Comparison of ENCODE assay signal across 13 cellular contexts in genomic region chr17:41307647-41308046, GRCh38. TPM values are rescaled to one million over a fixed set of nuclear protein-coding genes. Genes with fewer than 3 reads are reported as not detected.
DNase-seq lines count a peak whose midpoint lies in the region; ATAC-seq and TF ChIP-seq lines count a peak whose summit lies in the region.
"Had no signal": no experiment of that assay in that cellular context is flagged by ENCODE, and none has a peak within 500 bp of the region (broad histone marks: within the 10 kb centered on the region; RNA-seq: fewer than 3 reads in every experiment).

No MANE protein-coding gene starts in this region.

- TF ChIP-seq CTCF in prostate gland (IDR thresholded peaks at IDR 0.05): no peak

- no peak overlapping the region for H3K27ac ChIP-seq in prostate gland
- H3K27ac ChIP-seq: esophagus muscularis mucosa had no signal

- no peak for TF ChIP-seq POLR2A in prostate gland (IDR thresholded peaks at IDR 0.05)

- no peaks in the 10 kb centered on the region for H3K9me3 ChIP-seq in prostate gland
- H3K9me3 ChIP-seq: esophagus muscularis mucosa, stomach had no signal

- H3K4me3 ChIP-seq in prostate gland: no peak overlapping the region
- H3K4me3 ChIP-seq: esophagus muscularis mucosa had no signal

- no peaks in the 10 kb centered on the region for H3K36me3 ChIP-seq in prostate gland
- H3K36me3 ChIP-seq: esophagus muscularis mucosa, stomach had no signal

- no peak for DNase-seq in activated T-cell treated with anti-CD3 and anti-CD28 coated beads, Interleukin-2, amount 50 U/mL, for 72 hours
- DNase-seq in activated T-cell treated with anti-CD3 and anti-CD28 coated beads, Interleukin-2, amount 50 U/mL, for 48 hours: no peak
- DNase-seq in T-cell (no peak), immature natural killer cell (peak in 1 of 3 donors; percentile 39), cortex of kidney (lab: John Stamatoyannopoulos, UW) (no peak), GM03348 (ENCODE audit: low spot score) (no peak), prostate gland (ENCODE audit: low spot score) (no peak)
- no peak for DNase-seq in stimulated activated naive B cell treated with anti-CD40 and anti-IgM and Interleukin-4, amounts not matched to agents 10 μg/mL and 1 μg/mL and 100 μg/mL, for 72 hours
- DNase-seq: stomach had no signal

- no peaks in the 10 kb centered on the region for H3K27me3 ChIP-seq in prostate gland (replicated peaks; ENCODE audit: insufficient read depth)

- intact Hi-C loops in prostate gland (cut with DNase I): no loop called here

- WGBS in prostate gland: 73% methylated on average over 9 of the region's 9 CpGs

- H3K4me1 ChIP-seq in prostate gland (replicated peaks): no peaks in the 10 kb centered on the region

- POLR2A ChIA-PET in T-cell (lab: Charles Lee): interaction anchor here (0.5 to 1.6 kb wide), 5 partner anchors 31 to 381 kb away, joined by 3 to 6 read pairs (median 5); no protein-coding TSS in a partner anchor

- peak overlapping the region; percentile 54 for H3K27ac Mint-ChIP-seq in activated T-cell treated with anti-CD3 and anti-CD28 coated beads, Interleukin-2, amount 50 U/mL, for 72 hours
- peak overlapping the region; percentile 98 for H3K27ac Mint-ChIP-seq in T-cell
- peak overlapping the region; percentile 89 to 99 (median 96) for H3K27ac Mint-ChIP-seq in immature natural killer cell
- peak overlapping the region; percentile 89 for H3K27ac Mint-ChIP-seq in stimulated activated naive B cell treated with anti-CD40 and anti-IgM and Interleukin-4, amounts not matched to agents 10 μg/mL and 1 μg/mL and 100 μg/mL, for 72 hours

- no peaks in the 10 kb centered on the region for H3K9me3 Mint-ChIP-seq in activated T-cell treated with anti-CD3 and anti-CD28 coated beads, Interleukin-2, amount 50 U/mL, for 72 hours
- peaks cover 0 to 6% (median 0%) of the 10 kb centered on the region in 3 donors for H3K9me3 Mint-ChIP-seq in T-cell
- no peaks in the 10 kb centered on the region for H3K9me3 Mint-ChIP-seq in immature natural killer cell
- no peaks in the 10 kb centered on the region for H3K9me3 Mint-ChIP-seq in stimulated activated naive B cell treated with anti-CD40 and anti-IgM and Interleukin-4, amounts not matched to agents 10 μg/mL and 1 μg/mL and 100 μg/mL, for 72 hours

- peak overlapping the region; percentile 76 to 80 for H3K4me3 Mint-ChIP-seq in activated T-cell treated with anti-CD3 and anti-CD28 coated beads, Interleukin-2, amount 50 U/mL, for 72 hours
- peak overlapping the region; percentile 8 to 77 (median 71) for H3K4me3 Mint-ChIP-seq in T-cell
- peak overlapping the region; percentile 68 to 91 (median 72) for H3K4me3 Mint-ChIP-seq in immature natural killer cell
- H3K4me3 Mint-ChIP-seq in stimulated activated naive B cell treated with anti-CD40 and anti-IgM and Interleukin-4, amounts not matched to agents 10 μg/mL and 1 μg/mL and 100 μg/mL, for 72 hours: peak overlapping the region in 1 of 2 donors; percentile 73

- no peak for ATAC-seq in activated T-cell treated with anti-CD3 and anti-CD28 coated beads, Interleukin-2, amount 50 U/mL, for 72 hours (replicated peaks in 1 of 2)
- ATAC-seq in T-cell (replicated peaks in 1 of 4): no peak
- ATAC-seq in stimulated activated naive B cell treated with anti-CD40 and anti-IgM and Interleukin-4, amounts not matched to agents 10 μg/mL and 1 μg/mL and 100 μg/mL, for 72 hours (replicated peaks): no peak
- ATAC-seq: left lobe of liver had no signal

- peaks cover 42% of the 10 kb centered on the region for H3K4me1 Mint-ChIP-seq in activated T-cell treated with anti-CD3 and anti-CD28 coated beads, Interleukin-2, amount 50 U/mL, for 72 hours (ENCODE audit: low read depth)
- H3K4me1 Mint-ChIP-seq in T-cell (peaks cover 61 to 71% (median 64%) of the 10 kb centered on the region in 3 donors), immature natural killer cell (peaks cover 36 to 47% of the 10 kb centered on the region in 2 donors)
- H3K4me1 Mint-ChIP-seq in stimulated activated naive B cell treated with anti-CD40 and anti-IgM and Interleukin-4, amounts not matched to agents 10 μg/mL and 1 μg/mL and 100 μg/mL, for 72 hours: peaks cover 40 to 45% of the 10 kb centered on the region in 2 donors

- H3K36me3 Mint-ChIP-seq in activated T-cell treated with anti-CD3 and anti-CD28 coated beads, Interleukin-2, amount 50 U/mL, for 72 hours (ENCODE audit: insufficient read depth in 2 of 2): no peaks in the 10 kb centered on the region
- H3K36me3 Mint-ChIP-seq in T-cell (peaks cover 4% of the 10 kb centered on the region), immature natural killer cell (peaks cover 0 to 4% (median 0%) of the 10 kb centered on the region in 3 donors)
- H3K36me3 Mint-ChIP-seq in stimulated activated naive B cell treated with anti-CD40 and anti-IgM and Interleukin-4, amounts not matched to agents 10 μg/mL and 1 μg/mL and 100 μg/mL, for 72 hours: no peaks in the 10 kb centered on the region

- CTCF ChIA-PET in T-cell (lab: Charles Lee): interaction anchor here in 1 of 2 donors (0.6 to 1.7 kb wide), 2 partner anchors 14 to 43 kb away, joined by 3 to 21 read pairs; partner anchors contain the start of gene KRT33A

- no peaks in the 10 kb centered on the region for H3K27me3 Mint-ChIP-seq in activated T-cell treated with anti-CD3 and anti-CD28 coated beads, Interleukin-2, amount 50 U/mL, for 72 hours (ENCODE audit: low read depth)
- H3K27me3 Mint-ChIP-seq in T-cell (no peaks in the 10 kb centered on the region), immature natural killer cell (ENCODE audit: low read depth in 3 of 3) (peaks cover 4 to 12% (median 7%) of the 10 kb centered on the region in 3 donors)
- H3K27me3 Mint-ChIP-seq in stimulated activated naive B cell treated with anti-CD40 and anti-IgM and Interleukin-4, amounts not matched to agents 10 μg/mL and 1 μg/mL and 100 μg/mL, for 72 hours: no peaks in the 10 kb centered on the region

RNA-seq across cellular contexts. Expression of gene KRTAP16-1, which starts 1.5 kb away (rescaled TPM):
- total RNA-seq in activated T-cell treated with anti-CD3 and anti-CD28 coated beads, Interleukin-2, amount 50 U/mL, for 72 hours: not detected
- 1 to 10 TPM in 1 of 5 donors, under 1 TPM in 3, not detected in 1; 0.16 to 1.1 (median 0.45) TPM for total RNA-seq in T-cell
- under 1 TPM in 2 of 3 donors, not detected in 1; 0.17 to 0.30 TPM for polyA plus RNA-seq in immature natural killer cell
- total RNA-seq in prostate gland: not detected
- total RNA-seq: esophagus muscularis mucosa, left lobe of liver, stomach had no signal
- polyA plus RNA-seq: adipose tissue, BJ, stomach had no signal

RNA-seq across cellular contexts. Expression of gene KRTAP29-1, which starts 5.0 kb away (rescaled TPM):
- not detected for total RNA-seq in activated T-cell treated with anti-CD3 and anti-CD28 coated beads, Interleukin-2, amount 50 U/mL, for 72 hours
- total RNA-seq in T-cell (under 1 TPM in 2 of 5 donors, not detected in 3; 0.43 to 0.84 TPM), prostate gland (not detected)
- not detected for polyA plus RNA-seq in immature natural killer cell
- total RNA-seq: esophagus muscularis mucosa, left lobe of liver, stomach had no signal
- polyA plus RNA-seq: adipose tissue, BJ, stomach had no signal

RNA-seq across cellular contexts. Expression of gene KRTAP17-1, which starts 7.9 kb away (rescaled TPM):
- total RNA-seq in activated T-cell treated with anti-CD3 and anti-CD28 coated beads, Interleukin-2, amount 50 U/mL, for 72 hours: not detected
- not detected for total RNA-seq in T-cell
- not detected for polyA plus RNA-seq in immature natural killer cell
- total RNA-seq in prostate gland: not detected
- total RNA-seq: esophagus muscularis mucosa, left lobe of liver, stomach had no signal
- polyA plus RNA-seq: adipose tissue, BJ, stomach had no signal

RNA-seq across cellular contexts. Expression of gene KRTAP9-7, which starts 32.1 kb away (rescaled TPM):
- total RNA-seq in activated T-cell treated with anti-CD3 and anti-CD28 coated beads, Interleukin-2, amount 50 U/mL, for 72 hours: not detected
- not detected for total RNA-seq in T-cell
- not detected for polyA plus RNA-seq in immature natural killer cell
- not detected for total RNA-seq in prostate gland
- total RNA-seq: esophagus muscularis mucosa, left lobe of liver, stomach had no signal
- polyA plus RNA-seq: adipose tissue, BJ, stomach had no signal

RNA-seq across cellular contexts. Expression of gene KRTAP9-6, which starts 42.5 kb away (rescaled TPM):
- total RNA-seq in activated T-cell treated with anti-CD3 and anti-CD28 coated beads, Interleukin-2, amount 50 U/mL, for 72 hours: not detected
- total RNA-seq in T-cell (not detected), prostate gland (not detected)
- polyA plus RNA-seq in immature natural killer cell: not detected
- total RNA-seq: esophagus muscularis mucosa, left lobe of liver, stomach had no signal
- polyA plus RNA-seq: adipose tissue, BJ, stomach had no signal
